ENCODE assay signal across 8 cellular contexts in the genomic region with DNA sequence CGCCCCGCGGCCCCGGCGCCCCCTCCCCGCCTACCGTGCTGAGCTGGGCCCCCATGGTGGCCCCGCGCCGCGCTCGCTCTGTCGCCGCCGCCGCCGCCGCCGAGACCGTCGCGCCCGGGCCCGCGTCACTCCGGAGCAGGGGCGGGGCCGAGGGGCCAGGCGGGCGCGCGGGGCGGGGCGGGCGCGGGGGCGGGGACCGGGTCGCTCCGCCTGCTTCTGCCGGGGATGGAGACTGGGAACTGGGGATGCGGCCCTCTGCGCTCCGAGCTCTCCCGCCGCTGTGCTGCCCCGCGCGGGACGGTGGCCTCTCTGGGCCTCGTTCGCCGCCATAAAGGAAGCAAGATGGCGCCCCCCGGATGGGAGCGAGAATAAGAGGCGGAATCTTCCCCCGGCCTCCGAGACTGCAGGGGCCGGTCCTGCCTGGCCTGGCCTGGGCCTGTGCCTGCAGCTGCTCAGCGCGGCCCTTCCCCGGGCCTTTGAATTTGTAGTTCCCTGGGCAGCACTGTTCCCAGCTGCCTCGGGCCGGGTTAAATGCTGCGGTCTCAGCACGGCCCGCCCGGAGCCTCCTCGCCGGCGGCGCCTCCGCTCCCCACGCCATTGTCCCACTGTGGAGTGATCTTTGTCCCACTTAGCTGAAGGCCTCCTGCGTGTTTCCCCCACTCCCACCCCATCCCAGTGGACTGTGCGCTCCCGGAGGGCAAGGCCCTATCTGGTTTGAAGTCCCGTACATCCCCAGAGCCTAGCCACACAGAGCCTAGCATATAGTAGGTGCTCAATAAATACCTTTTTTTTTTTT.
DNase-seq lines count a peak whose midpoint lies in the region; ATAC-seq lines count a peak whose summit lies in the region.

A gene (minus strand): TSS at position 132 of the 796 bp plus-strand sequence. CDS start 77 bp downstream, at position 55.

- DNase-seq in NCI-H1417 (lab: John Stamatoyannopoulos, UW) (peak; percentile 63 to 72 (median 64)), NCI-H1417 treated with DMSO at 0.1 percent for 48 hours (lab: John Stamatoyannopoulos, UW) (no peak), NCI-H2227 (lab: John Stamatoyannopoulos, UW; ENCODE audit: unreplicated experiment) (peak; percentile 81), islet precursor cell (peak; percentile 92)
- DNase-seq in activated CD4-positive, CD25-positive, alpha-beta regulatory T cell treated with anti-CD3 and anti-CD28 coated beads, Interleukin-2, amount 50 U/mL, for 16 hours (ENCODE audit: low read depth, low spot score), result peak; percentile 41
- DNase-seq in central memory CD4-positive, alpha-beta T cell, result peak; percentile 67
- peak; percentile 82 for DNase-seq in stimulated activated CD4-positive, alpha-beta T cell treated with anti-CD3 and anti-CD28 coated beads, Interleukin-12 subunit alpha, Interleukin-12 subunit beta, amount 100 ng/mL, for 4 hours

- peak; percentile 63 for ATAC-seq in HG02970 (IDR thresholded peaks at IDR 0.05; ENCODE audit: low FRiP score, unreplicated experiment)
